ENCODE assay signal across 13 cellular contexts in genomic region chr10:3222068-3222467, GRCh38. TPM values are rescaled to one million over a fixed set of nuclear protein-coding genes. Genes with fewer than 3 reads are reported as not detected.
A peak's percentile ranks its signal among the peaks of the same experiment; 100 is the strongest.
DNase-seq lines count a peak whose midpoint lies in the region; ATAC-seq and TF ChIP-seq lines count a peak whose summit lies in the region.
"Had no signal": no experiment of that assay in that cellular context is flagged by ENCODE, and none has a peak within 500 bp of the region (broad histone marks: within the 10 kb centered on the region; RNA-seq: fewer than 3 reads in every experiment).

No MANE protein-coding gene starts in this region.

- no peaks in the 10 kb centered on the region for H3K36me3 Mint-ChIP-seq in activated T-helper 2 cell treated with anti-CD3 and anti-CD28 coated beads, Interferon-gamma antibody, Interleukin-2, Interleukin-4, amounts not matched to agents 10 μg/mL and 5 μg/mL and 100 μg/mL, durations not matched to agents 14 hours and 24 hours and 36 hours (ENCODE audit: low read depth)

- H3K9me3 ChIP-seq in OCI-LY3 (ENCODE audit: insufficient read depth, low read length) (no peaks in the 10 kb centered on the region), fibroblast of lung (ENCODE audit: control insufficient read depth, insufficient read depth, low read depth, low read length) (no peaks in the 10 kb centered on the region)
- H3K9me3 ChIP-seq: BLaER1, Peyer's patch had no signal

- H3K4me1 Mint-ChIP-seq in activated T-helper 2 cell treated with anti-CD3 and anti-CD28 coated beads, Interferon-gamma antibody, Interleukin-2, Interleukin-4, amounts not matched to agents 10 μg/mL and 5 μg/mL and 100 μg/mL, durations not matched to agents 14 hours and 24 hours and 36 hours (ENCODE audit: low read depth) = peaks cover 2% of the 10 kb centered on the region

- peak; percentile 28 to 33 for DNase-seq in fibroblast of lung (ENCODE audit: low read depth in 2 of 2)
- no peak for DNase-seq in left colon
- no peak for DNase-seq in NCI-H1105 (lab: John Stamatoyannopoulos, UW)
- DNase-seq in activated T-helper 2 cell treated with anti-CD3 and anti-CD28 coated beads, Interferon-gamma antibody, Interleukin-2, Interleukin-4, amounts not matched to agents 10 μg/mL and 5 μg/mL and 100 μg/mL, durations not matched to agents 14 hours and 24 hours and 36 hours (ENCODE audit: low spot score) = no peak
- no peak for DNase-seq in effector CD8-positive, alpha-beta T cell (lab: John Stamatoyannopoulos, UW)
- DNase-seq: activated T-cell treated with anti-CD3 and anti-CD28 coated beads, Interleukin-2, amount 50 U/mL, for 1 hour; MV-4-11; Peyer's patch had no signal

- intact Hi-C loops in left colon (cut with DNase I, micrococcal nuclease) = no loop called here
- intact Hi-C loops in activated T-helper 2 cell treated with anti-CD3 and anti-CD28 coated beads, Interferon-gamma antibody, Interleukin-2, Interleukin-4, amounts not matched to agents 10 μg/mL and 5 μg/mL and 100 μg/mL, durations not matched to agents 14 hours and 24 hours and 36 hours (cut with micrococcal nuclease) = loop anchor here (10.0 kb wide), 1 partner anchor 403 kb away; no protein-coding TSS in a partner anchor

- H3K4me1 ChIP-seq in OCI-LY3 (ENCODE audit: low read length) (no peaks in the 10 kb centered on the region), fibroblast of lung (ENCODE audit: control insufficient read depth, extremely low read depth, insufficient read depth, low read length) (peaks cover 3% of the 10 kb centered on the region)
- H3K4me1 ChIP-seq: Peyer's patch had no signal

- H3K27me3 ChIP-seq in OCI-LY3 (ENCODE audit: low read depth, low read length) (no peaks in the 10 kb centered on the region), fibroblast of lung (ENCODE audit: control insufficient read depth, insufficient read depth, low read length) (no peaks in the 10 kb centered on the region)
- H3K27me3 ChIP-seq: BLaER1, Peyer's patch had no signal

- H3K4me3 ChIP-seq in OCI-LY3 (ENCODE audit: low read length) = no peak overlapping the region
- H3K4me3 ChIP-seq in fibroblast of lung (replicated peaks in 1 of 4; ENCODE audit: control extremely low read depth in 1 of 4, insufficient read depth in 1 of 4, low read depth in 3 of 4, low read length in 4 of 4) = no peak overlapping the region
- H3K4me3 ChIP-seq: BLaER1, Peyer's patch had no signal

- H3K4me2 ChIP-seq in OCI-LY3 (ENCODE audit: low read length) (no peak overlapping the region), fibroblast of lung (ENCODE audit: extremely low read depth, insufficient read depth, low read length) (no peak overlapping the region)
- H3K4me2 ChIP-seq: BLaER1 had no signal

- ATAC-seq in left colon = no peak

- no peak overlapping the region for H3K27ac ChIP-seq in 22Rv1
- no peak overlapping the region for H3K27ac ChIP-seq in OCI-LY3 (ENCODE audit: low read length)
- no peak overlapping the region for H3K27ac ChIP-seq in fibroblast of lung (ENCODE audit: insufficient read depth, low read length)
- H3K27ac ChIP-seq: BLaER1 had no signal

- H3K4me3 Mint-ChIP-seq in activated T-helper 2 cell treated with anti-CD3 and anti-CD28 coated beads, Interferon-gamma antibody, Interleukin-2, Interleukin-4, amounts not matched to agents 10 μg/mL and 5 μg/mL and 100 μg/mL, durations not matched to agents 14 hours and 24 hours and 36 hours (ENCODE audit: low read depth) = no peak overlapping the region
- H3K4me3 Mint-ChIP-seq: stimulated activated naive CD8-positive, alpha-beta T cell treated with anti-CD3 and anti-CD28 coated beads, Interleukin-15, Interleukin-2, amounts not matched to agents 100 ng/mL and 50 ng/mL, for 24 hours had no signal

- no peak overlapping the region for H2AFZ ChIP-seq in OCI-LY3 (ENCODE audit: low read depth, low read length)
- H2AFZ ChIP-seq in fibroblast of lung (ENCODE audit: low read length) = no peak overlapping the region

- no peaks in the 10 kb centered on the region for H4K20me1 ChIP-seq in OCI-LY3 (ENCODE audit: insufficient read depth, low read length)
- H4K20me1 ChIP-seq in fibroblast of lung (ENCODE audit: control insufficient read depth, extremely low read depth, insufficient read depth, low read length) = no peaks in the 10 kb centered on the region
- H4K20me1 ChIP-seq: BLaER1 had no signal

- H3K79me2 ChIP-seq in OCI-LY3 (ENCODE audit: low read length) = no peaks in the 10 kb centered on the region
- H3K79me2 ChIP-seq in fibroblast of lung (ENCODE audit: control insufficient read depth, insufficient read depth, low read length) = no peaks in the 10 kb centered on the region

- H3K9ac ChIP-seq in OCI-LY3 (ENCODE audit: low read length) (no peak overlapping the region), fibroblast of lung (ENCODE audit: insufficient read depth, low read length) (no peak overlapping the region)
- H3K9ac ChIP-seq: BLaER1 had no signal

- H3K36me3 ChIP-seq in OCI-LY3 (replicated peaks; ENCODE audit: low read depth, low read length) (no peaks in the 10 kb centered on the region), fibroblast of lung (ENCODE audit: control insufficient read depth, insufficient read depth, low read length) (no peaks in the 10 kb centered on the region)
- H3K36me3 ChIP-seq: BLaER1, Peyer's patch had no signal

- no peaks in the 10 kb centered on the region for H3K9me3 Mint-ChIP-seq in activated T-helper 2 cell treated with anti-CD3 and anti-CD28 coated beads, Interferon-gamma antibody, Interleukin-2, Interleukin-4, amounts not matched to agents 10 μg/mL and 5 μg/mL and 100 μg/mL, durations not matched to agents 14 hours and 24 hours and 36 hours
- H3K9me3 Mint-ChIP-seq: stimulated activated naive CD8-positive, alpha-beta T cell treated with anti-CD3 and anti-CD28 coated beads, Interleukin-15, Interleukin-2, amounts not matched to agents 100 ng/mL and 50 ng/mL, for 24 hours had no signal

- no peak overlapping the region for H3K27ac Mint-ChIP-seq in activated T-helper 2 cell treated with anti-CD3 and anti-CD28 coated beads, Interferon-gamma antibody, Interleukin-2, Interleukin-4, amounts not matched to agents 10 μg/mL and 5 μg/mL and 100 μg/mL, durations not matched to agents 14 hours and 24 hours and 36 hours
- H3K27ac Mint-ChIP-seq: stimulated activated naive CD8-positive, alpha-beta T cell treated with anti-CD3 and anti-CD28 coated beads, Interleukin-15, Interleukin-2, amounts not matched to agents 100 ng/mL and 50 ng/mL, for 24 hours had no signal

- TF ChIP-seq CTCF in 22Rv1 (IDR thresholded peaks at IDR 0.05) (peak; percentile 49), GM12874 (IDR thresholded peaks at IDR 0.05; ENCODE audit: insufficient read depth, low read depth, low read length) (peak; percentile 15; the same call in 1 of the 2 replicates), OCI-LY3 (IDR thresholded peaks at IDR 0.05; ENCODE audit: low read depth, low read length) (peak; percentile 14; the same call in 1 of the 2 replicates), fibroblast of lung (conservative IDR thresholded peaks at IDR 0.05 in 1 of 2, IDR thresholded peaks at IDR 0.05 in 1 of 2; ENCODE audit: low read depth in 1 of 2, low read length in 2 of 2) (peak; percentile 3 to 9)

- peaks cover 22% of the 10 kb centered on the region for H3K27me3 Mint-ChIP-seq in activated T-helper 2 cell treated with anti-CD3 and anti-CD28 coated beads, Interferon-gamma antibody, Interleukin-2, Interleukin-4, amounts not matched to agents 10 μg/mL and 5 μg/mL and 100 μg/mL, durations not matched to agents 14 hours and 24 hours and 36 hours (ENCODE audit: low read depth)

RNA-seq across cellular contexts. Expression of gene PITRM1, which starts 49.5 kb away (rescaled TPM):
- total RNA-seq in fibroblast of lung (40.6 and 73.7 TPM in 2 replicates), left colon (10 to 100 TPM; 52.2 to 54.0 TPM)
- 53.1 and 91.5 TPM in 2 replicates for polyA plus RNA-seq in fibroblast of lung
- polyA plus RNA-seq in fibroblast of lung (2012) = 65.0 and 99.5 TPM in 2 replicates
- polyA minus RNA-seq in fibroblast of lung (ENCODE audit: low replicate concordance) = 76.6 and 130 TPM in 2 replicates
- total RNA-seq in activated T-helper 2 cell treated with anti-CD3 and anti-CD28 coated beads, Interferon-gamma antibody, Interleukin-2, Interleukin-4, amounts not matched to agents 10 μg/mL and 5 μg/mL and 100 μg/mL, durations not matched to agents 14 hours and 24 hours and 36 hours = 76.4 and 84.5 TPM in 2 replicates

Comparison
In these comparisons a context has a peak if more than half of its experiments do, and no peak if none do; other contexts are left out.
1. DNase-seq: peak in fibroblast of lung (2 of 2); none in left colon (0 of 2), NCI-H1105 (single experiment), activated T-helper 2 cell treated with anti-CD3 and anti-CD28 coated beads, Interferon-gamma antibody, Interleukin-2, Interleukin-4, amounts not matched to agents 10 μg/mL and 5 μg/mL and 100 μg/mL, durations not matched to agents 14 hours and 24 hours and 36 hours (single experiment) and effector CD8-positive, alpha-beta T cell (single experiment).
2. Peak in every context shown above with its lines, with median percentiles within 50 percentile points of each other: CTCF ChIP-seq.